ENCODE assay signal across 24 cellular contexts in genomic region chr7:130614449-130614848, GRCh38.
"Had no signal": no experiment of that assay in that cellular context is flagged by ENCODE, and none has a peak within 500 bp of the region (broad histone marks: within the 10 kb centered on the region; RNA-seq: fewer than 3 reads in every experiment).

No MANE protein-coding gene starts in this region.

- H3K4me1 ChIP-seq: SJSA1 had no signal

- FAIRE-seq: HTR-8/SVneo, RCC 7860 had no signal

- H3K27me3 ChIP-seq: SJSA1 had no signal

- H3K9me3 ChIP-seq: SJSA1 had no signal

- H3K9ac ChIP-seq: KMS-11 had no signal

- DNase-seq: Kasumi-1, MM.1S, NCI-H1092 treated with DMSO at 0.1 percent for 48 hours, NCI-H1417, NCI-H1436 treated with DMSO at 0.1 percent for 48 hours, NCI-H1694, NCI-H187 treated with DMSO at 0.1 percent for 48 hours, NCI-H2081, NCI-H2107, NCI-H2227 treated with DMSO at 0.1 percent for 48 hours, NCI-H446, NCI-H510A, NCI-H524 treated with DMSO at 0.1 percent for 48 hours, NCI-H69, NCI-H774, Right ventricle myocardium superior, RPMI8226, SIG-M5 had no signal

- H3K4me2 ChIP-seq: KMS-11 had no signal

- H3K4me3 ChIP-seq: SJSA1, SK-N-MC had no signal

- H3K27ac ChIP-seq: HL-60, KMS-11, SJSA1, SK-N-MC had no signal
